13 cellular contexts compared by ENCODE assay signal in the genomic region with DNA sequence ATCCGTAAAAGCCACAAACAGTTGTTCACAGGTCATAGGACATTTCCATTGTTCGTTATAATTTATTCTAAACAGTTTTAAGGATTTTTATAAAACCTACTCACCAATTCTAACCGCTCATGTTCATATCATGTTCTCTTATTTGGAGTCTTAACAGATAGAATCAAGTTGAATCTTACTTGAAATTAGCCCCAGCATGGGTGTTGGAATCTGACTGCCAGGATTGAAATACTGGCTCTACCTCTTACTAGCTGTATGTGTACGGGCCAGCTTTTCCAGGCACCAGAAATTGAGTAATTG.
DNase-seq lines count a peak whose midpoint lies in the region; ATAC-seq and TF ChIP-seq lines count a peak whose summit lies in the region.
"Had no signal": no experiment of that assay in that cellular context is flagged by ENCODE, and none has a peak within 500 bp of the region (broad histone marks: within the 10 kb centered on the region; RNA-seq: fewer than 3 reads in every experiment).

No MANE protein-coding gene starts in this region.

- no peak overlapping the region for H2BK15ac ChIP-seq in mesenchymal stem cell (ENCODE audit: low read depth, poor library complexity, severe bottlenecking)

- no peak for DNase-seq in CD14-positive monocyte (ENCODE audit: low spot score)
- no peak for DNase-seq in T-cell
- DNase-seq in mesenchymal stem cell = no peak
- no peak for DNase-seq in NCI-H2107 (lab: John Stamatoyannopoulos, UW)
- no peak for DNase-seq in OCI-M1 (lab: John Stamatoyannopoulos, UW)
- DNase-seq in GDM1 (lab: John Stamatoyannopoulos, UW) = no peak
- DNase-seq: NCI-H1436 treated with DMSO at 0.1 percent for 48 hours had no signal

- H3K27me3 ChIP-seq in mesenchymal stem cell (ENCODE audit: control insufficient read depth in 1 of 2, insufficient read depth in 1 of 2, low read length in 2 of 2) = no peaks in the 10 kb centered on the region
- H3K27me3 ChIP-seq: tibial nerve had no signal

- no peak overlapping the region for H4K8ac ChIP-seq in mesenchymal stem cell (ENCODE audit: low read length)

- H3K36me3 ChIP-seq in mesenchymal stem cell (ENCODE audit: control insufficient read depth in 1 of 2, insufficient read depth in 2 of 2, low read depth in 1 of 2, low read length in 2 of 2) = no peaks in the 10 kb centered on the region
- H3K36me3 ChIP-seq: tibial nerve had no signal

- no peaks in the 10 kb centered on the region for H3K79me1 ChIP-seq in mesenchymal stem cell (replicated peaks; ENCODE audit: low read length, poor library complexity, severe bottlenecking)

- H3K27me3 Mint-ChIP-seq in CD14-positive monocyte (ENCODE audit: low read depth in 3 of 3) = peaks cover 0 to 2% (median 0%) of the 10 kb centered on the region in 3 donors
- no peaks in the 10 kb centered on the region for H3K27me3 Mint-ChIP-seq in T-cell
- H3K27me3 Mint-ChIP-seq: activated naive CD8-positive, alpha-beta T cell had no signal

- ATAC-seq in GM18870 (IDR thresholded peaks at IDR 0.05; ENCODE audit: unreplicated experiment) (peak; percentile 16), T-cell (replicated peaks in 1 of 4) (no peak), GM18861 (IDR thresholded peaks at IDR 0.05; ENCODE audit: unreplicated experiment) (no peak)

- H2AK5ac ChIP-seq in mesenchymal stem cell (ENCODE audit: low read length, severe bottlenecking) = no peak overlapping the region

- H3K9me3 ChIP-seq in mesenchymal stem cell (ENCODE audit: control insufficient read depth, low read length) = no peaks in the 10 kb centered on the region
- H3K9me3 ChIP-seq: tibial nerve had no signal

- POLR2A ChIA-PET in T-cell (lab: Charles Lee) = no interaction called here

- CTCF ChIA-PET in T-cell (lab: Charles Lee) = interaction anchor here (0.6 to 3.0 kb wide), 27 partner anchors 12 to 653 kb away, joined by 3 to 26 read pairs (median 4); a partner anchor contains a TSS

- H3K9me3 Mint-ChIP-seq in CD14-positive monocyte (no peaks in the 10 kb centered on the region), T-cell (no peaks in the 10 kb centered on the region)

- peaks cover 13% of the 10 kb centered on the region for H3K4me1 Mint-ChIP-seq in CD14-positive monocyte
- H3K4me1 Mint-ChIP-seq in T-cell = peaks cover 56 to 61% (median 59%) of the 10 kb centered on the region in 3 donors

- no peak overlapping the region for H3K4me3 ChIP-seq in mesenchymal stem cell (ENCODE audit: insufficient read depth in 1 of 2, low read depth in 1 of 2, low read length in 2 of 2)
- H3K4me3 ChIP-seq: K562, smooth muscle cell, tibial nerve had no signal

- H4K91ac ChIP-seq in mesenchymal stem cell (ENCODE audit: low read length) = no peak overlapping the region

- intact Hi-C loops in CD14-positive monocyte (cut with micrococcal nuclease) = loop anchor here (5.0 to 10.0 kb wide), 5 partner anchors 83 to 655 kb away; no protein-coding TSS in a partner anchor

- H2BK120ac ChIP-seq in mesenchymal stem cell (ENCODE audit: low read depth, low read length) = no peak overlapping the region

- no peak overlapping the region for H3K23ac ChIP-seq in mesenchymal stem cell (ENCODE audit: low read length in 2 of 2)

- H3K18ac ChIP-seq in mesenchymal stem cell (ENCODE audit: low read depth in 1 of 2, low read length in 2 of 2) = no peak overlapping the region

- H3K14ac ChIP-seq in mesenchymal stem cell (ENCODE audit: low read length in 2 of 2) = no peak overlapping the region

- peaks cover 24 to 29% of the 10 kb centered on the region in 2 donors for H3K36me3 Mint-ChIP-seq in CD14-positive monocyte
- peaks cover 37% of the 10 kb centered on the region for H3K36me3 Mint-ChIP-seq in T-cell

- no peak overlapping the region for H3K4me2 ChIP-seq in mesenchymal stem cell (ENCODE audit: low read length, poor library complexity, severe bottlenecking)

- WGBS in mesenchymal stem cell = 86% methylated on average over 1 of the region's 4 CpGs

- H3K4me3 Mint-ChIP-seq in CD14-positive monocyte = no peak overlapping the region
- no peak overlapping the region for H3K4me3 Mint-ChIP-seq in T-cell
- H3K4me3 Mint-ChIP-seq: activated naive CD8-positive, alpha-beta T cell had no signal

- no peak overlapping the region for H2AFZ ChIP-seq in mesenchymal stem cell (ENCODE audit: low read depth, low read length)

- no peak overlapping the region for H3K4ac ChIP-seq in mesenchymal stem cell (ENCODE audit: low read depth in 1 of 2, low read length in 2 of 2)

- H3K27ac Mint-ChIP-seq in CD14-positive monocyte = no peak overlapping the region
- peak overlapping the region; percentile 84 to 85 for H3K27ac Mint-ChIP-seq in T-cell

- H3K9ac ChIP-seq in mesenchymal stem cell (ENCODE audit: low read length) = peak overlapping the region; percentile 6

- H2BK5ac ChIP-seq in mesenchymal stem cell (ENCODE audit: low read depth, low read length, poor library complexity, severe bottlenecking) = no peak overlapping the region

- peaks cover 5% of the 10 kb centered on the region for H3K4me1 ChIP-seq in mesenchymal stem cell (ENCODE audit: control insufficient read depth, insufficient read depth, low read depth, low read length)

- peak; percentile 27 for TF ChIP-seq CTCF in CD14-positive monocyte (IDR thresholded peaks at IDR 0.05)

- H2BK12ac ChIP-seq in mesenchymal stem cell (ENCODE audit: low read length in 2 of 2) = no peak overlapping the region

- H3K27ac ChIP-seq in mesenchymal stem cell (ENCODE audit: low read length, poor library complexity, severe bottlenecking) = no peak overlapping the region

Comparison
In these comparisons a context has a peak if more than half of its experiments do, and no peak if none do; other contexts are left out.
1. H3K27ac Mint-ChIP-seq: peak in T-cell (2 of 2); none in CD14-positive monocyte (0 of 7).